In genomic region chr19:48514123-48514458, GRCh38 we compare ENCODE assay signal across 1 cellular context.
A peak's percentile ranks its signal among the peaks of the same experiment; 100 is the strongest.
TF ChIP-seq lines count a peak whose summit lies in the region.

No MANE protein-coding gene starts in this region.

TF ChIP-seq in HepG2, 621 proteins besides CTCF, POLR2A, EP300 and RAD21:
- TF ChIP-seq ZNF468 (CRISPR knock-in tag; IDR thresholded peaks at IDR 0.05) (no peak), ZNF605 (CRISPR knock-in tag; IDR thresholded peaks at IDR 0.05) (no peak), RCOR2 (CRISPR knock-in tag; IDR thresholded peaks at IDR 0.05) (no peak), CHCHD3 (CRISPR knock-in tag; IDR thresholded peaks at IDR 0.05) (no peak), ZNF713 (CRISPR knock-in tag; IDR thresholded peaks at IDR 0.05) (no peak), ZNF768 (CRISPR knock-in tag; IDR thresholded peaks at IDR 0.05) (no peak), E2F5 (CRISPR knock-in tag; conservative IDR thresholded peaks at IDR 0.05) (no peak), ZNF709 (CRISPR knock-in tag; IDR thresholded peaks at IDR 0.05) (no peak), ATF7-NPFF (CRISPR knock-in tag; IDR thresholded peaks at IDR 0.05; ENCODE audit: low read depth) (no peak), ZNF234 (CRISPR knock-in tag; conservative IDR thresholded peaks at IDR 0.05) (0 out of 2 replicates have a peak, but pooled peaks have one; percentile 14), ZNF691 (CRISPR knock-in tag; IDR thresholded peaks at IDR 0.05; ENCODE audit: borderline replicate concordance, low read depth) (no peak), YEATS2 (CRISPR knock-in tag; IDR thresholded peaks at IDR 0.05; ENCODE audit: borderline replicate concordance) (no peak), ZNF512B (CRISPR knock-in tag; IDR thresholded peaks at IDR 0.05; ENCODE audit: borderline replicate concordance) (no peak), ZNF3 (CRISPR knock-in tag; IDR thresholded peaks at IDR 0.05) (peak; percentile 89), CREB3 (CRISPR knock-in tag; IDR thresholded peaks at IDR 0.05) (no peak), TEF (CRISPR knock-in tag; IDR thresholded peaks at IDR 0.05) (no peak)
TF ChIP-seq in HepG2: peak in this region for 2.
